In genomic region chr22:21952586-21953571, GRCh38 we compare ENCODE assay signal across 1 cellular context.
TF ChIP-seq lines count a peak whose summit lies in the region.

Gene PPM1F, minus strand, starts transcription at chr22:21952848. Its CDS starts 6,800 bp downstream, at chr22:21946048.

TF ChIP-seq in HepG2, 621 proteins besides CTCF, POLR2A, EP300 and RAD21 (continued from another document and continues in another):
- TF ChIP-seq ZNF619 (CRISPR knock-in tag; IDR thresholded peaks at IDR 0.05) (no peak), ZNF652 (CRISPR knock-in tag; IDR thresholded peaks at IDR 0.05; ENCODE audit: borderline replicate concordance, low read depth) (no peak), ZNF597 (CRISPR knock-in tag; IDR thresholded peaks at IDR 0.05) (no peak), ZSCAN5A (CRISPR knock-in tag; IDR thresholded peaks at IDR 0.05; ENCODE audit: borderline replicate concordance) (no peak), ZNF839 (CRISPR knock-in tag; IDR thresholded peaks at IDR 0.05; ENCODE audit: borderline replicate concordance) (no peak), ZNF18 (CRISPR knock-in tag; IDR thresholded peaks at IDR 0.05; ENCODE audit: insufficient replicate concordance) (no peak), RNF219 (CRISPR knock-in tag; IDR thresholded peaks at IDR 0.05) (no peak), THYN1 (CRISPR knock-in tag; IDR thresholded peaks at IDR 0.05; ENCODE audit: borderline replicate concordance, low read depth) (no peak), ZNF563 (CRISPR knock-in tag; IDR thresholded peaks at IDR 0.05) (peak; percentile 61), FUBP1 (CRISPR knock-in tag; IDR thresholded peaks at IDR 0.05; ENCODE audit: borderline replicate concordance) (no peak), SOX13 (IDR thresholded peaks at IDR 0.05) (no peak), SOX13 (CRISPR knock-in tag; conservative IDR thresholded peaks at IDR 0.05 in 1 of 2, IDR thresholded peaks at IDR 0.05 in 1 of 2) (no peak), ZNF33B (CRISPR knock-in tag; IDR thresholded peaks at IDR 0.05) (no peak), GRHL1 (CRISPR knock-in tag; conservative IDR thresholded peaks at IDR 0.05) (no peak), ARID3A (IDR thresholded peaks at IDR 0.05; ENCODE audit: low read depth, low read length) (no peak), GTF3A (CRISPR knock-in tag; conservative IDR thresholded peaks at IDR 0.05) (no peak), HNF4A (CRISPR knock-in tag; IDR thresholded peaks at IDR 0.05) (no peak), ZUFSP (CRISPR knock-in tag; IDR thresholded peaks at IDR 0.05; ENCODE audit: borderline replicate concordance) (no peak), NR2C2 (CRISPR knock-in tag; IDR thresholded peaks at IDR 0.05; ENCODE audit: borderline replicate concordance) (no peak), SIN3B (IDR thresholded peaks at IDR 0.05; ENCODE audit: low read length) (0 out of 2 replicates have a peak, but pooled peaks have one; percentile 16), ZNF598 (CRISPR knock-in tag; IDR thresholded peaks at IDR 0.05; ENCODE audit: borderline replicate concordance) (no peak), NAIF1 (CRISPR knock-in tag; IDR thresholded peaks at IDR 0.05; ENCODE audit: borderline replicate concordance) (no peak), ETS1 (CRISPR knock-in tag; IDR thresholded peaks at IDR 0.05) (no peak), GPN1 (CRISPR knock-in tag; IDR thresholded peaks at IDR 0.05; ENCODE audit: borderline replicate concordance) (no peak), GATAD1 (CRISPR knock-in tag; IDR thresholded peaks at IDR 0.05) (no peak), FOXC1 (CRISPR knock-in tag; IDR thresholded peaks at IDR 0.05; ENCODE audit: borderline replicate concordance) (0 out of 2 replicates have a peak, but pooled peaks have one; percentile 63), CBFB (CRISPR knock-in tag; IDR thresholded peaks at IDR 0.05) (no peak), RBM22 (optimal IDR thresholded peaks at IDR 0.05; ENCODE audit: low read length) (no peak), NBN (conservative IDR thresholded peaks at IDR 0.05) (no peak), MXI1 (IDR thresholded peaks at IDR 0.05; ENCODE audit: borderline replicate concordance, low read depth, low read length) (peak; percentile 48; the same call in 1 of the 3 replicates), SRSF1 (optimal IDR thresholded peaks at IDR 0.05; ENCODE audit: low read depth, low read length) (no peak), ZSCAN25 (CRISPR knock-in tag; IDR thresholded peaks at IDR 0.05) (no peak), HBP1 (CRISPR knock-in tag; IDR thresholded peaks at IDR 0.05; ENCODE audit: low read depth) (no peak), ZNF576 (CRISPR knock-in tag; IDR thresholded peaks at IDR 0.05) (no peak), ZNF770 (CRISPR knock-in tag; IDR thresholded peaks at IDR 0.05) (peak; percentile 94), CC2D1A (CRISPR knock-in tag; IDR thresholded peaks at IDR 0.05) (no peak), FLYWCH1 (CRISPR knock-in tag; IDR thresholded peaks at IDR 0.05) (no peak)
